ENCODE assay signal across 18 cellular contexts in genomic region chr20:24963672-24964517, GRCh38. TPM values are rescaled to one million over a fixed set of nuclear protein-coding genes. Genes with fewer than 3 reads are reported as not detected.
DNase-seq lines count a peak whose midpoint lies in the region; FAIRE-seq and TF ChIP-seq lines count a peak whose summit lies in the region.
"Had no signal": no experiment of that assay in that cellular context is flagged by ENCODE, and none has a peak within 500 bp of the region (broad histone marks: within the 10 kb centered on the region; RNA-seq: fewer than 3 reads in every experiment).

No MANE protein-coding gene starts in this region.

- H3K9me3 ChIP-seq in WERI-Rb-1 (ENCODE audit: severe bottlenecking) (no peaks in the 10 kb centered on the region), sigmoid colon (no peaks in the 10 kb centered on the region)

- H3K4me3 ChIP-seq in WERI-Rb-1 (ENCODE audit: low read depth, low read length) (peak overlapping the region; percentile 67), sigmoid colon (no peak overlapping the region)
- H3K4me3 ChIP-seq: PC-9 had no signal

- H3K36me3 ChIP-seq in WERI-Rb-1 (peaks cover 75% of the 10 kb centered on the region), sigmoid colon (peaks cover 17 to 93% (median 55%) of the 10 kb centered on the region in 4 donors)

- no peak for FAIRE-seq in GM12891 (lab: Jason Lieb, UNC)
- FAIRE-seq: small intestine had no signal

- no peaks in the 10 kb centered on the region for H3K4me1 ChIP-seq in sigmoid colon

- TF ChIP-seq CTCF in WERI-Rb-1 (IDR thresholded peaks at IDR 0.05; ENCODE audit: low read depth, low read length) (no peak), sigmoid colon (IDR thresholded peaks at IDR 0.05) (no peak)

- WGBS in sigmoid colon, 2 donors, result 97% methylated on average over 21 of the region's 21 CpGs

- TF ChIP-seq POLR2A in sigmoid colon (IDR thresholded peaks at IDR 0.05) (no peak), GM12891 (IDR thresholded peaks at IDR 0.05; ENCODE audit: low read depth, low read length) (no peak)

- peak overlapping the region; percentile 97 for H3K27ac ChIP-seq in WERI-Rb-1
- no peak overlapping the region for H3K27ac ChIP-seq in sigmoid colon
- H3K27ac ChIP-seq: PC-9 had no signal

- no peaks in the 10 kb centered on the region for H3K27me3 ChIP-seq in WERI-Rb-1 (ENCODE audit: insufficient read depth, low read depth, severe bottlenecking)
- no peaks in the 10 kb centered on the region for H3K27me3 ChIP-seq in sigmoid colon

- intact Hi-C loops in sigmoid colon (cut with DNase I), result no loop called here

- DNase-seq in NCI-H82 (lab: John Stamatoyannopoulos, UW) (peak; percentile 48), NCI-H82 treated with DMSO at 0.1 percent for 48 hours (lab: John Stamatoyannopoulos, UW; ENCODE audit: unreplicated experiment) (no peak), WERI-Rb-1 (peak; percentile 47), cerebellum (ENCODE audit: low spot score) (peak; percentile 52), sigmoid colon (peak; percentile 46), SKM-1 treated with dmso at 0.1 percent for 144 hours (lab: John Stamatoyannopoulos, UW; ENCODE audit: unreplicated experiment) (no peak), GM12891 (ENCODE audit: insufficient read length, low spot score) (no peak), MV-4-11 (lab: John Stamatoyannopoulos, UW) (no peak)
- DNase-seq: 8988T; activated CD4-positive, alpha-beta T cell treated with anti-CD3 and anti-CD28 coated beads for 1 hour; amniotic stem cell; NCI-H1417 treated with DMSO at 0.1 percent for 48 hours; PC-9; posterior cingulate gyrus; small intestine; stimulated activated CD8-positive, alpha-beta memory T cell treated with anti-CD3 and anti-CD28 coated beads, Interleukin-4, amount 100 ng/mL, for 48 hours; T-helper 9 cell had no signal

- no peak for TF ChIP-seq EP300 in sigmoid colon (IDR thresholded peaks at IDR 0.05)

TF ChIP-seq in GM12891, 5 proteins besides CTCF, POLR2A, EP300 and RAD21:
- TF ChIP-seq TAF1 (IDR thresholded peaks at IDR 0.05; ENCODE audit: low read depth, low read length) (no peak), POLR2AphosphoS5 (IDR thresholded peaks at IDR 0.05; ENCODE audit: low read depth, low read length) (no peak), POU2F2 (IDR thresholded peaks at IDR 0.05; ENCODE audit: low read depth, low read length) (no peak), SPI1 (IDR thresholded peaks at IDR 0.05; ENCODE audit: low read depth, low read length) (no peak), PAX5 (IDR thresholded peaks at IDR 0.05; ENCODE audit: insufficient read depth, low read length, severe bottlenecking) (no peak)

RNA-seq across cellular contexts. Expression of gene CST7, which starts 14.8 kb away (rescaled TPM):
- not detected for total RNA-seq in cerebellum
- total RNA-seq in sigmoid colon, result 1 to 10 TPM in 1 of 4 donors, under 1 TPM in 2, not detected in 1; 0.66 to 3.5 (median 0.71) TPM
- 10 to 100 TPM in 1 of 3 donors, 1 to 10 TPM in 2; 3.9 to 10.4 (median 4.2) TPM for polyA plus RNA-seq in sigmoid colon
- not detected for polyA plus RNA-seq in GM12891 (2012; ENCODE audit: low read depth, missing spikeins)
- total RNA-seq: fibroblast of lung, PC-9 had no signal
- polyA plus RNA-seq: fibroblast of lung had no signal

RNA-seq across cellular contexts. Expression of gene APMAP, which starts 28.7 kb away (rescaled TPM):
- total RNA-seq in cerebellum (49.2 TPM), sigmoid colon (10 to 100 TPM; 22.7 to 35.3 (median 28.9) TPM)
- polyA plus RNA-seq in sigmoid colon, result 10 to 100 TPM in 2 of 3 donors, 1 to 10 TPM in 1; 9.6 to 55.8 (median 25.2) TPM
- 18.8 TPM for polyA plus RNA-seq in GM12891 (2012; ENCODE audit: low read depth, missing spikeins)

Comparison
In these comparisons a context has a peak if more than half of its experiments do, and no peak if none do; other contexts are left out.
1. DNase-seq: peak in NCI-H82 (single experiment), WERI-Rb-1 (single experiment), cerebellum (single experiment) and sigmoid colon (single experiment); none in NCI-H82 treated with DMSO at 0.1 percent for 48 hours (single experiment), SKM-1 treated with dmso at 0.1 percent for 144 hours (single experiment), GM12891 (single experiment) and MV-4-11 (single experiment).